Comparison of ENCODE assay signal across 2 cellular contexts in genomic region chr9:129359871-129360536, GRCh38.
TF ChIP-seq lines count a peak whose summit lies in the region.

No MANE protein-coding gene starts in this region.

TF ChIP-seq in A549, 52 proteins besides CTCF, POLR2A, EP300 and RAD21 (continued from another document):
- TF ChIP-seq E2F6 (IDR thresholded peaks at IDR 0.05; ENCODE audit: borderline replicate concordance, low read depth) (no peak), CHD2 (IDR thresholded peaks at IDR 0.05; ENCODE audit: low read length, partially characterized antibody) (no peak), PHF8 (IDR thresholded peaks at IDR 0.05; ENCODE audit: borderline replicate concordance, low read depth) (no peak), TFCP2L1 (CRISPR knock-in tag; IDR thresholded peaks at IDR 0.05) (no peak), KDM1A (IDR thresholded peaks at IDR 0.05; ENCODE audit: low read depth) (no peak), CEBPB (IDR thresholded peaks at IDR 0.05) (no peak), MAZ (IDR thresholded peaks at IDR 0.05; ENCODE audit: borderline replicate concordance, low read depth, low read length) (no peak), ZSCAN20 (CRISPR knock-in tag; IDR thresholded peaks at IDR 0.05) (no peak), JUNB (IDR thresholded peaks at IDR 0.05) (no peak), SMC3 (IDR thresholded peaks at IDR 0.05) (no peak), JUN (IDR thresholded peaks at IDR 0.05) (no peak), CBX8 (IDR thresholded peaks at IDR 0.05) (no peak)
TF ChIP-seq in A549: peak in this region for 0.

TF ChIP-seq in IMR-90, 13 proteins besides CTCF, POLR2A, EP300 and RAD21 (continued from another document):
- TF ChIP-seq ELK1 (IDR thresholded peaks at IDR 0.05; ENCODE audit: borderline replicate concordance, low read depth, low read length) (no peak), RCOR1 (IDR thresholded peaks at IDR 0.05; ENCODE audit: insufficient replicate concordance, low read length) (no peak), MAZ (IDR thresholded peaks at IDR 0.05; ENCODE audit: borderline replicate concordance, low read depth, low read length) (no peak), FOS (IDR thresholded peaks at IDR 0.05; ENCODE audit: low read depth, low read length) (no peak), RFX5 (IDR thresholded peaks at IDR 0.05; ENCODE audit: low read depth, low read length) (no peak), NFE2L2 (IDR thresholded peaks at IDR 0.05; ENCODE audit: low read depth, low read length) (no peak), CHD1 (IDR thresholded peaks at IDR 0.05; ENCODE audit: low read depth, low read length) (no peak), CEBPB (IDR thresholded peaks at IDR 0.05; ENCODE audit: low read depth, low read length) (no peak)
